ENCODE assay signal across 10 cellular contexts in the genomic region with DNA sequence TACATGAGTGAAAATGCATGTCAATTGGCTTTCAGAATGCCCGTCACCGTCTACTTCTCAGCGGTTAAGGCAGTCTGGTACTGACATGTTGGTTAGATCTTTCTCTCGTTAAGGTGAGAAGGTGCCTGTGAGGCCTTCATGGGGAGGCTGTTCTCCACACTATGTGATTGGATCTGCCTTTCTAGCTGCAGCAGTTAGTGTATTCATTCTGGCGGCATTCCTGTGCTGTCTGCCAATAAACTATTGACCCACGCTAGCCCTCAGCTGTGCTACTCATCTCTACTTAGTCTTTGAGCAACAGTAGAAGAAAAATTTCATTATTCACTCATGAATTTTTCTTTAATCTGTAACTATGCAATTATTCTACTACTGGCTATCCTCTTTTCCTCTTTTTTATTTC.
"Had no signal": no experiment of that assay in that cellular context is flagged by ENCODE, and none has a peak within 500 bp of the region (broad histone marks: within the 10 kb centered on the region; RNA-seq: fewer than 3 reads in every experiment).

No MANE protein-coding gene starts in this region.

- H3K27ac ChIP-seq: body of pancreas, upper lobe of right lung had no signal

- H3K4me1 ChIP-seq: upper lobe of right lung had no signal

- H3K9me3 ChIP-seq: body of pancreas, upper lobe of right lung had no signal

- ATAC-seq: body of pancreas, esophagus mucosa, T-helper 17 cell, upper lobe of right lung had no signal

- H3K27me3 ChIP-seq: body of pancreas, dorsolateral prefrontal cortex, upper lobe of right lung had no signal

- H3K4me3 ChIP-seq: body of pancreas, dorsolateral prefrontal cortex, upper lobe of right lung had no signal

- DNase-seq: activated B cell treated with CpG ODN at 0.5 μM for 24 hours; activated CD4-positive, alpha-beta T cell treated with anti-CD3 and anti-CD28 coated beads, Interleukin-2, amount 10 ng/mL, durations not matched to agents 24 days and 14 days; activated naive CD4-positive, alpha-beta T cell treated with anti-CD3 and anti-CD28 coated beads, Interleukin-2, amount 10 ng/mL, durations not matched to agents 7 days and 5 days; body of pancreas; dorsolateral prefrontal cortex; stimulated activated CD4-positive, alpha-beta T cell treated with anti-CD3 and anti-CD28 coated beads, Interleukin-15, amount 100 ng/mL, for 24 hours; stimulated activated CD4-positive, alpha-beta T cell treated with anti-CD3 and anti-CD28 coated beads, Interleukin-4, amount 100 ng/mL, for 24 hours; T-helper 17 cell; upper lobe of right lung had no signal
